Comparison of ENCODE assay signal across 9 cellular contexts in the genomic region with DNA sequence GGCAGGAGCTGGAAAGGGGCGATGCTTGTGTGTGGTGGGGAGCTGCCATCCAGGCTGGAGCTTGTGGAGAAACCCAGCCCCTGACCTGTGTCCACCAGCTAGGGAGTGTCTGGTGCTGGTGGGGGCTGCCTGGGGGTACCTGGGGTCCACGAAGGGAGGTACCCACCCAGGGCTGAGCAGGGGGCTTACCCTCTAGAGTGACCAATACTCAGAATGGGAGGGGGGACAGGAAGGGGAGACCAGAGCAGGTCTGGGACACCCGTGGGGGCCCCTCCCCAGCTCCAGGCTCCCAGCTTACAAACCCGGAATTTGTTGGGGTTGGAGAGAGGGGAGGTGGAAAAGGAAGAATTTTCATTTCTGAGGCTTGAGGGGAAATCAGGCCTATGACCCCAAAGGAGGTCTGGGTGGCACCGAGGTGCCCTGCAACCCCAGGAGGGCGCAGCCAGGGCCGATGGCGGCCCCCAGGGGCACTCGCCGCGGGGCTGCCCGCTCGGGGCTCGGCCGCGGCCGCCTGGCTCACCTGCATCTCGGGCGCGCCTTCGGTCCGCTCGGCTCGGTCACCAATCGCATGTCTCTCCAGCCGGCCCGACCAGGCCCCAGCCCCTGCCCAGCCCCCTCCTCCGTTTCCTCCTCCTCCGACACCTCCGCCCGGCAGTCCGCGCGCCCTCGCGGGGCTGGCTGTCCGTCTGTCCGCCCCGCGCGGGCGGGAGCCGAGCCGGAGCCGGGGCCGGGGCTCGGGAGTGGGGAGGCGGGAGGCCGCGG. TPM values are rescaled to one million over a fixed set of nuclear protein-coding genes. Genes with fewer than 3 reads are reported as not detected.
A peak's percentile ranks its signal among the peaks of the same experiment; 100 is the strongest.
DNase-seq lines count a peak whose midpoint lies in the region; ATAC-seq and TF ChIP-seq lines count a peak whose summit lies in the region.
"Had no signal": no experiment of that assay in that cellular context is flagged by ENCODE, and none has a peak within 500 bp of the region (broad histone marks: within the 10 kb centered on the region; RNA-seq: fewer than 3 reads in every experiment).

No MANE protein-coding gene starts in this region.

- no peak overlapping the region for H3K27ac ChIP-seq in BLaER1 treated with 17β-estradiol and CSF1 and Interleukin-3, amounts not matched to agents 10 nM and 100 nM
- H3K27ac ChIP-seq in Panc1 (ENCODE audit: low read length), result peak overlapping the region; percentile 65
- no peak overlapping the region for H3K27ac ChIP-seq in right atrium auricular region
- no peak overlapping the region for H3K27ac ChIP-seq in trophoblast cell (ENCODE audit: low read depth, low read length)
- H3K27ac ChIP-seq in colonic mucosa, result no peak overlapping the region

- no peak for DNase-seq in Panc1 (ENCODE audit: low read depth, low spot score)
- no peak for DNase-seq in right atrium auricular region (ENCODE audit: low spot score)
- no peak for DNase-seq in trophoblast cell
- DNase-seq in NCI-H1694 treated with DMSO at 0.1 percent for 48 hours (lab: John Stamatoyannopoulos, UW), result no peak
- no peak for DNase-seq in colonic mucosa
- DNase-seq in SHP77 (lab: John Stamatoyannopoulos, UW), result no peak

- H3K9ac ChIP-seq in BLaER1 treated with 17β-estradiol and CSF1 and Interleukin-3, amounts not matched to agents 10 nM and 100 nM, result peak overlapping the region in 10 of 11 experiments; percentile 29 to 62 (median 50); a peak in 15 of 22 replicates
- H3K9ac ChIP-seq in trophoblast cell (ENCODE audit: low read length) (no peak overlapping the region), colonic mucosa (ENCODE audit: low read depth in 2 of 2, low read length in 2 of 2) (no peak overlapping the region)

- ATAC-seq in Panc1 (no peak), GM21390 (IDR thresholded peaks at IDR 0.05; ENCODE audit: unreplicated experiment) (no peak)

- peak overlapping the region; percentile 67 for H3K18ac ChIP-seq in trophoblast cell (ENCODE audit: low read length)

- no peak for TF ChIP-seq CTCF in Panc1 (IDR thresholded peaks at IDR 0.05)
- no peak for TF ChIP-seq CTCF in right atrium auricular region (IDR thresholded peaks at IDR 0.05)
- no peak for TF ChIP-seq CTCF in colonic mucosa (IDR thresholded peaks at IDR 0.05)

- no peak overlapping the region for H3K23ac ChIP-seq in trophoblast cell (ENCODE audit: low read length)

- peaks cover 2% of the 10 kb centered on the region for H3K79me2 ChIP-seq in trophoblast cell (ENCODE audit: control insufficient read depth, insufficient read depth, low read length, poor library complexity)

- H2AFZ ChIP-seq in trophoblast cell (ENCODE audit: insufficient read depth, low read length, poor library complexity), result no peak overlapping the region

- H2AK5ac ChIP-seq in trophoblast cell (ENCODE audit: low read length), result no peak overlapping the region

- intact Hi-C loops in Panc1 (cut with micrococcal nuclease; ENCODE audit: unreplicated experiment) (no loop called here), colonic mucosa (cut with DNase I) (loop anchor here (2.0 to 10.0 kb wide), 2 partner anchors 189 to 243 kb away; no protein-coding TSS in a partner anchor)

- no peaks in the 10 kb centered on the region for H3K36me3 ChIP-seq in BLaER1 treated with 17β-estradiol and CSF1 and Interleukin-3, amounts not matched to agents 10 nM and 100 nM
- H3K36me3 ChIP-seq in Panc1 (ENCODE audit: control insufficient read depth, insufficient read depth, low read length), result no peaks in the 10 kb centered on the region
- no peaks in the 10 kb centered on the region for H3K36me3 ChIP-seq in right atrium auricular region
- no peaks in the 10 kb centered on the region for H3K36me3 ChIP-seq in trophoblast cell (ENCODE audit: control insufficient read depth in 1 of 2, insufficient read depth in 2 of 2, low read length in 2 of 2)
- H3K36me3 ChIP-seq in colonic mucosa, result no peaks in the 10 kb centered on the region

- in situ Hi-C loops in Panc1 (cut with HindIII; ENCODE audit: low pct_unique_long_range_greater_than_20kb, low sequenced_read_pairs), result no loop called here

- H3K27me3 ChIP-seq in BLaER1 treated with 17β-estradiol and CSF1 and Interleukin-3, amounts not matched to agents 10 nM and 100 nM, result peaks cover 73 to 99% (median 87%) of the 10 kb centered on the region in 11 experiments
- H3K27me3 ChIP-seq in Panc1 (ENCODE audit: control insufficient read depth, insufficient read depth, low read length) (no peaks in the 10 kb centered on the region; the same call in 1 of the 2 replicates), right atrium auricular region (peaks cover 0 to 8% of the 10 kb centered on the region in 2 donors), trophoblast cell (ENCODE audit: insufficient read depth, low read length) (no peaks in the 10 kb centered on the region), colonic mucosa (peaks cover 34% of the 10 kb centered on the region)

- H4K91ac ChIP-seq in trophoblast cell (ENCODE audit: low read depth, low read length), result peak overlapping the region; percentile 26

- H2BK5ac ChIP-seq in trophoblast cell (ENCODE audit: low read depth, low read length, poor library complexity), result no peak overlapping the region

- no peak overlapping the region for H3K4ac ChIP-seq in trophoblast cell (ENCODE audit: low read depth, low read length)

- H4K20me1 ChIP-seq in BLaER1 treated with 17β-estradiol and CSF1 and Interleukin-3, amounts not matched to agents 10 nM and 100 nM, result peaks cover 0 to 55% (median 20%) of the 10 kb centered on the region in 11 experiments; a peak in 15 of 22 replicates

- WGBS in trophoblast cell (ENCODE audit: extremely low coverage, insufficient coverage, insufficient read length), result no CpG with 5 or more reads among the region's 50 CpGs

- no peaks in the 10 kb centered on the region for H3K9me3 ChIP-seq in BLaER1 treated with 17β-estradiol and CSF1 and Interleukin-3, amounts not matched to agents 10 nM and 100 nM (replicated peaks in 1 of 11)
- H3K9me3 ChIP-seq in Panc1 (ENCODE audit: control insufficient read depth, insufficient read depth, low read depth, low read length), result no peaks in the 10 kb centered on the region
- no peaks in the 10 kb centered on the region for H3K9me3 ChIP-seq in right atrium auricular region
- H3K9me3 ChIP-seq in trophoblast cell (ENCODE audit: insufficient read depth, low read depth, low read length), result no peaks in the 10 kb centered on the region
- H3K9me3 ChIP-seq in colonic mucosa, result no peaks in the 10 kb centered on the region

- no peak overlapping the region for H3K14ac ChIP-seq in trophoblast cell (ENCODE audit: low read length)

- peak overlapping the region; percentile 32 for H4K8ac ChIP-seq in trophoblast cell (ENCODE audit: low read depth, low read length)

- no peak overlapping the region for H2BK120ac ChIP-seq in trophoblast cell (ENCODE audit: insufficient read depth, low read length, poor library complexity)

- H3K79me1 ChIP-seq in trophoblast cell (ENCODE audit: low read length), result peaks cover 5% of the 10 kb centered on the region

- no peak overlapping the region for H2BK12ac ChIP-seq in trophoblast cell (ENCODE audit: low read length)

- peaks cover 0 to 32% (median 16%) of the 10 kb centered on the region in 10 experiments; a peak in 16 of 20 replicates for H3K4me1 ChIP-seq in BLaER1 treated with 17β-estradiol and CSF1 and Interleukin-3, amounts not matched to agents 10 nM and 100 nM
- H3K4me1 ChIP-seq in Panc1 (ENCODE audit: control insufficient read depth, insufficient read depth, low read length), result peaks cover 24% of the 10 kb centered on the region
- H3K4me1 ChIP-seq in right atrium auricular region, result peaks cover 0 to 35% of the 10 kb centered on the region in 2 donors
- H3K4me1 ChIP-seq in trophoblast cell (ENCODE audit: control insufficient read depth in 1 of 2, insufficient read depth in 2 of 2, low read length in 2 of 2), result peaks cover 16 to 36% of the 10 kb centered on the region in 2 experiments
- H3K4me1 ChIP-seq in colonic mucosa, result peaks cover 8% of the 10 kb centered on the region

- POLR2A ChIA-PET in Panc1 (lab: Charles Lee), result interaction anchor here (0.6 kb wide), 1 partner anchor 304 kb away, joined by 4 read pairs; no protein-coding TSS in a partner anchor

- peak overlapping the region; percentile 12 for H4K12ac ChIP-seq in trophoblast cell (ENCODE audit: low read depth, low read length)

- BruUV-seq in Panc1 (replicated peaks; lab: Mats Ljungman, UMichigan), result no TSS peak

- peak overlapping the region; percentile 43 to 70 (median 58) for H3K4me3 ChIP-seq in BLaER1 treated with 17β-estradiol and CSF1 and Interleukin-3, amounts not matched to agents 10 nM and 100 nM
- H3K4me3 ChIP-seq in Panc1 (ENCODE audit: low read depth in 2 of 2, low read length in 2 of 2), result peak overlapping the region; percentile 29 to 35
- peak overlapping the region; percentile 39 to 51 for H3K4me3 ChIP-seq in right atrium auricular region
- peak overlapping the region; percentile 27 for H3K4me3 ChIP-seq in trophoblast cell (ENCODE audit: low read depth, low read length)
- no peak overlapping the region for H3K4me3 ChIP-seq in colonic mucosa

- H3K4me2 ChIP-seq in BLaER1 treated with 17β-estradiol and CSF1 and Interleukin-3, amounts not matched to agents 10 nM and 100 nM, result peak overlapping the region; percentile 75 to 99 (median 97)
- peak overlapping the region; percentile 76 for H3K4me2 ChIP-seq in trophoblast cell (ENCODE audit: low read length)

- CTCF ChIA-PET in Panc1 (lab: Charles Lee), result interaction anchor here (0.7 to 2.4 kb wide), 2 partner anchors 89 to 152 kb away, joined by 4 to 8 read pairs; no protein-coding TSS in a partner anchor

RNA-seq across cellular contexts. Expression of gene LINGO1, which starts 0.7 kb away (rescaled TPM):
- 18.2 TPM for total RNA-seq in Panc1 (2021; ENCODE audit: unreplicated experiment)
- polyA plus RNA-seq in Panc1 (2012; ENCODE audit: insufficient read length), result 43.8 TPM
- 1 to 10 TPM; 7.0 to 9.4 TPM for total RNA-seq in right atrium auricular region
- polyA plus RNA-seq in trophoblast cell (2013), result 9.3 and 10.8 TPM in 2 replicates
- total RNA-seq in colonic mucosa, result 1 to 10 TPM in 1 of 2 donors, under 1 TPM in 1; 0.79 to 1.1 TPM
- total RNA-seq: fibroblast of villous mesenchyme had no signal

Comparison
In these comparisons a context has a peak if more than half of its experiments do, and no peak if none do; other contexts are left out.
1. H3K9ac ChIP-seq: peak in BLaER1 treated with 17β-estradiol and CSF1 and Interleukin-3, amounts not matched to agents 10 nM and 100 nM (10 of 11); none in trophoblast cell (single experiment) and colonic mucosa (0 of 2).